ENCODE assay signal across 12 cellular contexts in the genomic region with DNA sequence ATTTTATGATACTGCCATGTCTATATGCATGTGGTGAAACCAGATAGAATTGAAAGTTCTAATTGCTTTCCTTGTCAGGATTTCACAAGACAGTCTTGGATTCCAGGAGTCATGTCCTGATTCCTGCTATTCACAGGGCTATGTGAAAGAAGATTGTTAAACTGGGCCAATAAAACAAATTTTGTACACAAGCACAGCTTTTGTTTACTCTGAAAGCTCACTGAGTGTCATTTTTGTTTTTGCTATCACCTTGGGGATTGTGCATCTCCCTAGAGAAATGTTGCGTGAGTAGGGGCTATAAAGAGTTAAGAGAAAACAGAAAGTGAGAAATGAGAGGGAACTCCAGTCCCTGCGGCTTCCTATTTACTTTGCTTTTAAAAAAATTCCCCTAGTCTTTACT.
DNase-seq lines count a peak whose midpoint lies in the region; ATAC-seq and TF ChIP-seq lines count a peak whose summit lies in the region.
"Had no signal": no experiment of that assay in that cellular context is flagged by ENCODE, and none has a peak within 500 bp of the region (broad histone marks: within the 10 kb centered on the region; RNA-seq: fewer than 3 reads in every experiment).

No MANE protein-coding gene starts in this region.

- no peaks in the 10 kb centered on the region for H4K20me1 ChIP-seq in PC-9 (ENCODE audit: insufficient read depth)

- no peaks in the 10 kb centered on the region for H3K79me2 ChIP-seq in PC-9 (ENCODE audit: low read depth)

- H3F3A ChIP-seq in PC-9 (ENCODE audit: insufficient read depth, low read depth), result no peaks in the 10 kb centered on the region

- H3K4me1 Mint-ChIP-seq in activated CD4-positive, alpha-beta T cell treated with anti-CD3 and anti-CD28 coated beads for 36 hours, result no peaks in the 10 kb centered on the region

- no peaks in the 10 kb centered on the region for H3K36me3 ChIP-seq in PC-9 (ENCODE audit: low read depth)
- H3K36me3 ChIP-seq: prostate gland had no signal

- H3K9me2 ChIP-seq in PC-9 (ENCODE audit: insufficient read depth), result no peaks in the 10 kb centered on the region

- POLR2A ChIA-PET in PC-9 (lab: Charles Lee; ENCODE audit: unreplicated experiment), result no interaction called here
- POLR2A ChIA-PET in activated CD4-positive, alpha-beta T cell treated with anti-CD3 and anti-CD28 coated beads for 36 hours (lab: Charles Lee), result no interaction called here

- H3K27me3 Mint-ChIP-seq in activated CD4-positive, alpha-beta T cell treated with anti-CD3 and anti-CD28 coated beads for 36 hours, result no peaks in the 10 kb centered on the region

- H3K27ac ChIP-seq in PC-9, result no peak overlapping the region
- H3K27ac ChIP-seq: prostate gland had no signal

- DNase-seq in GM12865 (ENCODE audit: low read depth) (peak; percentile 82), left lobe of liver (ENCODE audit: low spot score) (no peak), PC-9 (no peak), NCI-H2107 (lab: John Stamatoyannopoulos, UW) (no peak)
- DNase-seq in activated CD4-positive, alpha-beta T cell treated with anti-CD3 and anti-CD28 coated beads for 36 hours, result no peak
- DNase-seq: activated naive CD4-positive, alpha-beta T cell; mammary epithelial cell; OCI-M1 had no signal

- H3K27me3 ChIP-seq in PC-9 (ENCODE audit: insufficient read depth, low read depth), result no peaks in the 10 kb centered on the region

- no peak for TF ChIP-seq CTCF in GM12865 (IDR thresholded peaks at IDR 0.05; ENCODE audit: insufficient read depth, low read depth, low read length, missing control alignments)
- TF ChIP-seq CTCF in PC-9 (conservative IDR thresholded peaks at IDR 0.05), result no peak

- no TSS peak for BruUV-seq in PC-9 (replicated peaks; lab: Mats Ljungman, UMichigan)

- no peaks in the 10 kb centered on the region for H3K36me3 Mint-ChIP-seq in activated CD4-positive, alpha-beta T cell treated with anti-CD3 and anti-CD28 coated beads for 36 hours (ENCODE audit: low read depth)

- H3K4me2 ChIP-seq in PC-9, result no peak overlapping the region

- H3K9me3 ChIP-seq in PC-9 (ENCODE audit: insufficient read depth, low read depth), result no peaks in the 10 kb centered on the region
- H3K9me3 ChIP-seq: prostate gland had no signal

- no peaks in the 10 kb centered on the region for H3K4me1 ChIP-seq in PC-9 (replicated peaks; ENCODE audit: insufficient read depth)
- H3K4me1 ChIP-seq: prostate gland had no signal

- H3K9me3 Mint-ChIP-seq in activated CD4-positive, alpha-beta T cell treated with anti-CD3 and anti-CD28 coated beads for 36 hours (ENCODE audit: low read depth), result no peaks in the 10 kb centered on the region

- no peak overlapping the region for H3K27ac Mint-ChIP-seq in activated CD4-positive, alpha-beta T cell treated with anti-CD3 and anti-CD28 coated beads for 36 hours

- ATAC-seq in GM19438 (IDR thresholded peaks at IDR 0.05; ENCODE audit: low read depth, unreplicated experiment), result peak; percentile 96
- ATAC-seq in HG02870 (IDR thresholded peaks at IDR 0.05; ENCODE audit: unreplicated experiment), result peak; percentile 98
- peak; percentile 97 for ATAC-seq in HG03558 (IDR thresholded peaks at IDR 0.05; ENCODE audit: extremely low read depth, unreplicated experiment)
- ATAC-seq in left lobe of liver, result no peak
- ATAC-seq in activated CD4-positive, alpha-beta T cell treated with anti-CD3 and anti-CD28 coated beads for 36 hours, result no peak

- CTCF ChIA-PET in PC-9 (lab: Charles Lee), result no interaction called here
- CTCF ChIA-PET in activated CD4-positive, alpha-beta T cell treated with anti-CD3 and anti-CD28 coated beads for 36 hours (lab: Charles Lee), result no interaction called here

- no peak overlapping the region for H2AFZ ChIP-seq in PC-9

- intact Hi-C loops in PC-9 (cut with micrococcal nuclease; ENCODE audit: unreplicated experiment), result no loop called here
- intact Hi-C loops in activated CD4-positive, alpha-beta T cell treated with anti-CD3 and anti-CD28 coated beads for 36 hours (cut with DNase I, micrococcal nuclease), result no loop called here

- H3K4me3 Mint-ChIP-seq in activated CD4-positive, alpha-beta T cell treated with anti-CD3 and anti-CD28 coated beads for 36 hours, result no peak overlapping the region

- H3K4me3 ChIP-seq in GM12865 (ENCODE audit: low read depth, low read length), result no peak overlapping the region
- no peak overlapping the region for H3K4me3 ChIP-seq in PC-9
- H3K4me3 ChIP-seq: prostate gland had no signal

Comparison
In these comparisons a context has a peak if more than half of its experiments do, and no peak if none do; other contexts are left out.
1. ATAC-seq: peak in GM19438 (single experiment), HG02870 (single experiment) and HG03558 (single experiment); none in left lobe of liver (single experiment) and activated CD4-positive, alpha-beta T cell treated with anti-CD3 and anti-CD28 coated beads for 36 hours (single experiment).